1 cellular context compared by ENCODE assay signal in the genomic region with DNA sequence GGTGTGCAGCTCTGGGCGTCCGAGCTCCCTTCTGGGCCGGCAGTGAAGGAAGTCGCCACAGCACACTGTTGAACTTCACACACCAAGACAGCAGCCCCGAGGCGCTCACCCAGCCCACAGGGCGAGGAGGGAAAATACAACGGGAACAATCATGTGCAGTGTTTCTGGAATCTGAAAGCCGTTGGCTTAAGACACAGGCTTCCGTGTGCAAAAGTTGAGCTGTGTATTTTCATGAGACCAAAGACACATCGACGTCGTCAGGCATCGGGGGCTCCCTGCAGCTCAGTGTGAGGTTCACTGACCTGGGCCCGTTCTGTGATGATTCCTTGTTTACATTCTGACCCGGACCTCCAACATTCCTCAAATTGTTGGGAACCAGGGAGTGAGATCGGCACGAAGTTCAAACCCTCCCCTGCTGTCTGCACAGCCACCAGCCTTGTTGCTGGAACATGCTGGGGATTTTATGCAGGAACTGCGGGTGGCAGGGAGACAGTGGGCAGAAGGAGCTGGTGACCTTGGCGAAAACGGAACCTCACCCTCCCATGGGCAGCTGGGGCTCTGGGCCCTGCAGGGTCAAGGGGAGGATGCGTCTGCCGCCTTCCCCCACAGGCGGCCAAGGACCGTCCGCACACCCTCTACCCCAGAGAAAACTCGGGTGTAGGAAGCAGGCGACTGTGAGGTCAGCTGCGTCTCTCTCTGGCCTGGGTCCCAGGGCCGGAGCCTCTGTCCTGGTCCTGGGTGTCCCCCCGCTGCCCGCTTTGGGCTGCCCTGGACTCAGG.
TF ChIP-seq lines count a peak whose summit lies in the region.

No MANE protein-coding gene starts in this region.

TF ChIP-seq in HepG2, 621 proteins besides CTCF, POLR2A, EP300 and RAD21 (continued from another document and continues in another):
- TF ChIP-seq, protein P1, sequence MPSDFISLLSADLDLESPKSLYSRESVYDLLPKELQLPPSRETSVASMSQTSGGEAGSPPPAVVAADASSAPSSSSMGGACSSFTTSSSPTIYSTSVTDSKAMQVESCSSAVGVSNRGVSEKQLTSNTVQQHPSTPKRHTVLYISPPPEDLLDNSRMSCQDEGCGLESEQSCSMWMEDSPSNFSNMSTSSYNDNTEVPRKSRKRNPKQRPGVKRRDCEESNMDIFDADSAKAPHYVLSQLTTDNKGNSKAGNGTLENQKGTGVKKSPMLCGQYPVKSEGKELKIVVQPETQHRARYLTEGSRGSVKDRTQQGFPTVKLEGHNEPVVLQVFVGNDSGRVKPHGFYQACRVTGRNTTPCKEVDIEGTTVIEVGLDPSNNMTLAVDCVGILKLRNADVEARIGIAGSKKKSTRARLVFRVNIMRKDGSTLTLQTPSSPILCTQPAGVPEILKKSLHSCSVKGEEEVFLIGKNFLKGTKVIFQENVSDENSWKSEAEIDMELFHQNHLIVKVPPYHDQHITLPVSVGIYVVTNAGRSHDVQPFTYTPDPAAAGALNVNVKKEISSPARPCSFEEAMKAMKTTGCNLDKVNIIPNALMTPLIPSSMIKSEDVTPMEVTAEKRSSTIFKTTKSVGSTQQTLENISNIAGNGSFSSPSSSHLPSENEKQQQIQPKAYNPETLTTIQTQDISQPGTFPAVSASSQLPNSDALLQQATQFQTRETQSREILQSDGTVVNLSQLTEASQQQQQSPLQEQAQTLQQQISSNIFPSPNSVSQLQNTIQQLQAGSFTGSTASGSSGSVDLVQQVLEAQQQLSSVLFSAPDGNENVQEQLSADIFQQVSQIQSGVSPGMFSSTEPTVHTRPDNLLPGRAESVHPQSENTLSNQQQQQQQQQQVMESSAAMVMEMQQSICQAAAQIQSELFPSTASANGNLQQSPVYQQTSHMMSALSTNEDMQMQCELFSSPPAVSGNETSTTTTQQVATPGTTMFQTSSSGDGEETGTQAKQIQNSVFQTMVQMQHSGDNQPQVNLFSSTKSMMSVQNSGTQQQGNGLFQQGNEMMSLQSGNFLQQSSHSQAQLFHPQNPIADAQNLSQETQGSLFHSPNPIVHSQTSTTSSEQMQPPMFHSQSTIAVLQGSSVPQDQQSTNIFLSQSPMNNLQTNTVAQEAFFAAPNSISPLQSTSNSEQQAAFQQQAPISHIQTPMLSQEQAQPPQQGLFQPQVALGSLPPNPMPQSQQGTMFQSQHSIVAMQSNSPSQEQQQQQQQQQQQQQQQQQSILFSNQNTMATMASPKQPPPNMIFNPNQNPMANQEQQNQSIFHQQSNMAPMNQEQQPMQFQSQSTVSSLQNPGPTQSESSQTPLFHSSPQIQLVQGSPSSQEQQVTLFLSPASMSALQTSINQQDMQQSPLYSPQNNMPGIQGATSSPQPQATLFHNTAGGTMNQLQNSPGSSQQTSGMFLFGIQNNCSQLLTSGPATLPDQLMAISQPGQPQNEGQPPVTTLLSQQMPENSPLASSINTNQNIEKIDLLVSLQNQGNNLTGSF (CRISPR knock-in tag; IDR thresholded peaks at IDR 0.05) = 0 out of 2 replicates have a peak, but pooled peaks have one; percentile 49
- TF ChIP-seq ZNF143 (CRISPR knock-in tag; IDR thresholded peaks at IDR 0.05) (peak; percentile 53; the same call in 1 of the 2 replicates), NFYC (CRISPR knock-in tag; IDR thresholded peaks at IDR 0.05) (peak; percentile 42; the same call in 1 of the 2 replicates), TBX3 (IDR thresholded peaks at IDR 0.05; ENCODE audit: borderline replicate concordance) (peak; percentile 76; the same call in 1 of the 2 replicates), ZNF337 (CRISPR knock-in tag; IDR thresholded peaks at IDR 0.05; ENCODE audit: borderline replicate concordance, low read depth) (peak; percentile 94; the same call in 1 of the 2 replicates), ZNF546 (CRISPR knock-in tag; conservative IDR thresholded peaks at IDR 0.05) (peak; percentile 69), SRSF4 (IDR thresholded peaks at IDR 0.05; ENCODE audit: low read depth, low read length, poor library complexity, severe bottlenecking) (no peak), ZSCAN21 (CRISPR knock-in tag; IDR thresholded peaks at IDR 0.05; ENCODE audit: borderline replicate concordance) (peak; percentile 73), ZNF563 (CRISPR knock-in tag; IDR thresholded peaks at IDR 0.05) (no peak; the same call in 1 of the 2 replicates), PAF1 (CRISPR knock-in tag; IDR thresholded peaks at IDR 0.05) (no peak), TBX2 (CRISPR knock-in tag; IDR thresholded peaks at IDR 0.05; ENCODE audit: borderline replicate concordance) (peak; percentile 91), GLI4 (CRISPR knock-in tag; IDR thresholded peaks at IDR 0.05; ENCODE audit: borderline replicate concordance) (no peak; the same call in 1 of the 2 replicates), SPEN (CRISPR knock-in tag; IDR thresholded peaks at IDR 0.05; ENCODE audit: low read depth) (peak; percentile 66; the same call in 1 of the 2 replicates), NCOR1 (IDR thresholded peaks at IDR 0.05; ENCODE audit: borderline replicate concordance, low read length) (peak; percentile 75; the same call in 1 of the 2 replicates), ZNF382 (CRISPR knock-in tag; IDR thresholded peaks at IDR 0.05; ENCODE audit: borderline replicate concordance) (no peak), ZNF20 (CRISPR knock-in tag; IDR thresholded peaks at IDR 0.05) (no peak), ZNF101 (CRISPR knock-in tag; IDR thresholded peaks at IDR 0.05; ENCODE audit: borderline replicate concordance, low read depth) (no peak), ZNF530 (CRISPR knock-in tag; IDR thresholded peaks at IDR 0.05; ENCODE audit: low read depth) (no peak), GTF3A (CRISPR knock-in tag; conservative IDR thresholded peaks at IDR 0.05) (no peak), REXO4 (CRISPR knock-in tag; IDR thresholded peaks at IDR 0.05; ENCODE audit: borderline replicate concordance) (no peak)
- TF ChIP-seq, protein P2, sequence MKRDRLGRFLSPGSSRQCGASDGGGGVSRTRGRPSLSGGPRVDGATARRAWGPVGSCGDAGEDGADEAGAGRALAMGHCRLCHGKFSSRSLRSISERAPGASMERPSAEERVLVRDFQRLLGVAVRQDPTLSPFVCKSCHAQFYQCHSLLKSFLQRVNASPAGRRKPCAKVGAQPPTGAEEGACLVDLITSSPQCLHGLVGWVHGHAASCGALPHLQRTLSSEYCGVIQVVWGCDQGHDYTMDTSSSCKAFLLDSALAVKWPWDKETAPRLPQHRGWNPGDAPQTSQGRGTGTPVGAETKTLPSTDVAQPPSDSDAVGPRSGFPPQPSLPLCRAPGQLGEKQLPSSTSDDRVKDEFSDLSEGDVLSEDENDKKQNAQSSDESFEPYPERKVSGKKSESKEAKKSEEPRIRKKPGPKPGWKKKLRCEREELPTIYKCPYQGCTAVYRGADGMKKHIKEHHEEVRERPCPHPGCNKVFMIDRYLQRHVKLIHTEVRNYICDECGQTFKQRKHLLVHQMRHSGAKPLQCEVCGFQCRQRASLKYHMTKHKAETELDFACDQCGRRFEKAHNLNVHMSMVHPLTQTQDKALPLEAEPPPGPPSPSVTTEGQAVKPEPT (CRISPR knock-in tag; IDR thresholded peaks at IDR 0.05; ENCODE audit: low read depth) = peak; percentile 86
- TF ChIP-seq, protein P3, sequence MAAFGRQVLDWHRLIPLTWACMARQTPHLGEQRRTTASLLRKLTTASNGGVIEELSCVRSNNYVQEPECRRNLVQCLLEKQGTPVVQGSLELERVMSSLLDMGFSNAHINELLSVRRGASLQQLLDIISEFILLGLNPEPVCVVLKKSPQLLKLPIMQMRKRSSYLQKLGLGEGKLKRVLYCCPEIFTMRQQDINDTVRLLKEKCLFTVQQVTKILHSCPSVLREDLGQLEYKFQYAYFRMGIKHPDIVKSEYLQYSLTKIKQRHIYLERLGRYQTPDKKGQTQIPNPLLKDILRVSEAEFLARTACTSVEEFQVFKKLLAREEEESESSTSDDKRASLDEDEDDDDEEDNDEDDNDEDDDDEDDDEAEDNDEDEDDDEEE (CRISPR knock-in tag; IDR thresholded peaks at IDR 0.05) = no peak
- TF ChIP-seq, protein P4, sequence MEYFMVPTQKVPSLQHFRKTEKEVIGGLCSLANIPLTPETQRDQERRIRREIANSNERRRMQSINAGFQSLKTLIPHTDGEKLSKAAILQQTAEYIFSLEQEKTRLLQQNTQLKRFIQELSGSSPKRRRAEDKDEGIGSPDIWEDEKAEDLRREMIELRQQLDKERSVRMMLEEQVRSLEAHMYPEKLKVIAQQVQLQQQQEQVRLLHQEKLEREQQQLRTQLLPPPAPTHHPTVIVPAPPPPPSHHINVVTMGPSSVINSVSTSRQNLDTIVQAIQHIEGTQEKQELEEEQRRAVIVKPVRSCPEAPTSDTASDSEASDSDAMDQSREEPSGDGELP (IDR thresholded peaks at IDR 0.05; ENCODE audit: borderline replicate concordance, low read depth) = peak; percentile 79; the same call in 1 of the 2 replicates
- TF ChIP-seq, protein P5, sequence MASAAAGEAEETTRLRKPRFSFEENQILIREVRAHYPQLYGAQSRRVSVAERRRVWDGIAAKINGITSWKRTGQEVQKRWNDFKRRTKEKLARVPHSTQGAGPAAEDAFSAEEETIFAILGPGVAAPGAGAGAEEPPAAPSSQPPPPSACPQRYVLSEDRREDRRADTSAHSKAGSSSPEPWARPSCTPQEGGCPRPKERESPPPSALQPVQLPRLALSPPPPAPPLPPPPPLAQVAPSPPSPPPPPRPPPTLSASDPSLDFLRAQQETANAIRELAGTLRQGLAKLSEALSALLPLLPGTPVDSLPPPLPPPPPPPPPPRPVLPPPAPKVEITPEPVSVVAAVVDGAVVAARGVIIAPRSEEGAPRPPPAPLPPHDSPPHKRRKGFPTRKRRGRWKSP (CRISPR knock-in tag; IDR thresholded peaks at IDR 0.05) = peak; percentile 87
- TF ChIP-seq, protein P6, sequence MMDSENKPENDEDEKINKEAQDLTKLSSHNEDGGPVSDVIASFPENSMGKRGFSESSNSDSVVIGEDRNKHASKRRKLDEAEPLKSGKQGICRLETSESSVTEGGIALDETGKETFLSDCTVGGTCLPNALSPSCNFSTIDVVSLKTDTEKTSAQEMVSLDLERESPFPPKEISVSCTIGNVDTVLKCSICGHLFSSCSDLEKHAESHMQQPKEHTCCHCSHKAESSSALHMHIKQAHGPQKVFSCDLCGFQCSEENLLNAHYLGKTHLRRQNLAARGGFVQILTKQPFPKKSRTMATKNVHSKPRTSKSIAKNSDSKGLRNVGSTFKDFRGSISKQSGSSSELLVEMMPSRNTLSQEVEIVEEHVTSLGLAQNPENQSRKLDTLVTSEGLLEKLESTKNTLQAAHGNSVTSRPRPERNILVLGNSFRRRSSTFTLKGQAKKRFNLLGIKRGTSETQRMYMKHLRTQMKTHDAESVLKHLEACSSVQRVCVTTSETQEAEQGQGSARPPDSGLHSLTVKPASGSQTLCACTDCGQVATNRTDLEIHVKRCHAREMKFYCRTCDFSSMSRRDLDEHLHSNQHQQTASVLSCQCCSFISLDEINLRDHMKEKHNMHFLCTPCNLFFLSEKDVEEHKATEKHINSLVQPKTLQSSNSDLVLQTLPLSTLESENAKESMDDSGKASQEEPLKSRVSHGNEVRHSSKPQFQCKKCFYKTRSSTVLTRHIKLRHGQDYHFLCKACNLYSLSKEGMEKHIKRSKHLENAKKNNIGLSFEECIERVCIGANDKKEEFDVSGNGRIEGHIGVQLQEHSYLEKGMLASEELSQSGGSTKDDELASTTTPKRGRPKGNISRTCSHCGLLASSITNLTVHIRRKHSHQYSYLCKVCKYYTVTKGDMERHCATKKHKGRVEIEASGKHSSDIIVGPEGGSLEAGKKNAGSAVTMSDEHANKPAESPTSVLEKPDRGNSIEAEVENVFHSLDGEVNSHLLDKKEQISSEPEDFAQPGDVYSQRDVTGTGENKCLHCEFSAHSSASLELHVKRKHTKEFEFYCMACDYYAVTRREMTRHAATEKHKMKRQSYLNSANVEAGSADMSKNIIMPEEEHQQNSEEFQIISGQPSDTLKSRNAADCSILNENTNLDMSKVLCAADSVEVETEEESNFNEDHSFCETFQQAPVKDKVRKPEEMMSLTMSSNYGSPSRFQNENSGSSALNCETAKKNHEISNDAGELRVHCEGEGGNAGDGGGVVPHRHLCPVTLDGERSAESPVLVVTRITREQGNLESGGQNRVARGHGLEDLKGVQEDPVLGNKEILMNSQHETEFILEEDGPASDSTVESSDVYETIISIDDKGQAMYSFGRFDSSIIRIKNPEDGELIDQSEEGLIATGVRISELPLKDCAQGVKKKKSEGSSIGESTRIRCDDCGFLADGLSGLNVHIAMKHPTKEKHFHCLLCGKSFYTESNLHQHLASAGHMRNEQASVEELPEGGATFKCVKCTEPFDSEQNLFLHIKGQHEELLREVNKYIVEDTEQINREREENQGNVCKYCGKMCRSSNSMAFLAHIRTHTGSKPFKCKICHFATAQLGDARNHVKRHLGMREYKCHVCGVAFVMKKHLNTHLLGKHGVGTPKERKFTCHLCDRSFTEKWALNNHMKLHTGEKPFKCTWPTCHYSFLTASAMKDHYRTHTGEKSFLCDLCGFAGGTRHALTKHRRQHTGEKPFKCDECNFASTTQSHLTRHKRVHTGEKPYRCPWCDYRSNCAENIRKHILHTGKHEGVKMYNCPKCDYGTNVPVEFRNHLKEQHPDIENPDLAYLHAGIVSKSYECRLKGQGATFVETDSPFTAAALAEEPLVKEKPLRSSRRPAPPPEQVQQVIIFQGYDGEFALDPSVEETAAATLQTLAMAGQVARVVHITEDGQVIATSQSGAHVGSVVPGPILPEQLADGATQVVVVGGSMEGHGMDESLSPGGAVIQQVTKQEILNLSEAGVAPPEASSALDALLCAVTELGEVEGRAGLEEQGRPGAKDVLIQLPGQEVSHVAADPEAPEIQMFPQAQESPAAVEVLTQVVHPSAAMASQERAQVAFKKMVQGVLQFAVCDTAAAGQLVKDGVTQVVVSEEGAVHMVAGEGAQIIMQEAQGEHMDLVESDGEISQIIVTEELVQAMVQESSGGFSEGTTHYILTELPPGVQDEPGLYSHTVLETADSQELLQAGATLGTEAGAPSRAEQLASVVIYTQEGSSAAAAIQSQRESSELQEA (CRISPR knock-in tag; IDR thresholded peaks at IDR 0.05; ENCODE audit: not compliant biosample characterization) = no peak
- TF ChIP-seq, protein P7, sequence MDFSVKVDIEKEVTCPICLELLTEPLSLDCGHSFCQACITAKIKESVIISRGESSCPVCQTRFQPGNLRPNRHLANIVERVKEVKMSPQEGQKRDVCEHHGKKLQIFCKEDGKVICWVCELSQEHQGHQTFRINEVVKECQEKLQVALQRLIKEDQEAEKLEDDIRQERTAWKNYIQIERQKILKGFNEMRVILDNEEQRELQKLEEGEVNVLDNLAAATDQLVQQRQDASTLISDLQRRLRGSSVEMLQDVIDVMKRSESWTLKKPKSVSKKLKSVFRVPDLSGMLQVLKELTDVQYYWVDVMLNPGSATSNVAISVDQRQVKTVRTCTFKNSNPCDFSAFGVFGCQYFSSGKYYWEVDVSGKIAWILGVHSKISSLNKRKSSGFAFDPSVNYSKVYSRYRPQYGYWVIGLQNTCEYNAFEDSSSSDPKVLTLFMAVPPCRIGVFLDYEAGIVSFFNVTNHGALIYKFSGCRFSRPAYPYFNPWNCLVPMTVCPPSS (IDR thresholded peaks at IDR 0.05) = no peak
